Comparison of ENCODE assay signal across 15 cellular contexts in the genomic region with DNA sequence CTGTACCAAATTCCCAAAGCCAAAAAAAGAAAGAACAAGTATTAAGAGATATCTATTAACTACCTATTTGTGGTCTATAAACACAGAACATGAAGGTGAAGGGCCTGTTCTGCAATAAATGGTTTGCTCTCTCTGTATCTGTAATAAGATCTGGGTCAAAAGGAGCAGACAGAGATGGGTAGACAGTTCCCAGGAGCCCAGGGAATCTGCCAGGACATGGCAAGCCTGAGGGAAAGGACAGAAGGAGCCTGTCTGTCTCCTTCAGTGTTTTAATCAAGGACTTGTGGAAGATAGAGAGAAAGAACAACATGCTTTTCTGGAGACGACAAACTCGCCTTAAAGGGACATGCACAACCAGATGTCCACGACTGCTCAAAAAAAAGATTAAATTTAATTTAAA.
DNase-seq lines count a peak whose midpoint lies in the region; ATAC-seq and TF ChIP-seq lines count a peak whose summit lies in the region.
"Had no signal": no experiment of that assay in that cellular context is flagged by ENCODE, and none has a peak within 500 bp of the region (broad histone marks: within the 10 kb centered on the region; RNA-seq: fewer than 3 reads in every experiment).

No MANE protein-coding gene starts in this region.

- no peak overlapping the region for H3K4me3 ChIP-seq in trophoblast cell (ENCODE audit: low read depth, low read length)
- H3K4me3 ChIP-seq: Peyer's patch had no signal

- H3K9ac ChIP-seq in trophoblast cell (ENCODE audit: low read length) = no peak overlapping the region

- in situ Hi-C loops in G401 (cut with HindIII; ENCODE audit: low sequenced_read_pairs) = no loop called here

- H2AFZ ChIP-seq in trophoblast cell (ENCODE audit: insufficient read depth, low read length, poor library complexity) = no peak overlapping the region

- ATAC-seq in HG02678 (IDR thresholded peaks at IDR 0.05; ENCODE audit: unreplicated experiment) = no peak
- ATAC-seq: Right ventricle myocardium inferior had no signal

- H2BK12ac ChIP-seq in trophoblast cell (ENCODE audit: low read length) = no peak overlapping the region

- H3K27me3 Mint-ChIP-seq in HFFc6 (ENCODE audit: insufficient read depth) = no peaks in the 10 kb centered on the region; the same call in none of the 2 replicates
- H3K27me3 Mint-ChIP-seq: IgD-negative memory B cell had no signal

- no peak overlapping the region for H4K12ac ChIP-seq in trophoblast cell (ENCODE audit: low read depth, low read length)

- H3K27ac ChIP-seq in cingulate gyrus (ENCODE audit: low read depth, low read length) (peak overlapping the region; percentile 98), trophoblast cell (ENCODE audit: low read depth, low read length) (peak overlapping the region; percentile 74)
- H3K27ac ChIP-seq: HL-60, Peyer's patch had no signal

- no peak for TF ChIP-seq CTCF in HFFc6 (IDR thresholded peaks at IDR 0.05)

- H3K4ac ChIP-seq in trophoblast cell (ENCODE audit: low read depth, low read length) = no peak overlapping the region

- peaks cover 64% of the 10 kb centered on the region for H3K9me3 Mint-ChIP-seq in HFFc6

- no peak overlapping the region for H3K4me2 ChIP-seq in trophoblast cell (ENCODE audit: low read length)

- H3K79me1 ChIP-seq in trophoblast cell (ENCODE audit: low read length) = peaks cover 22% of the 10 kb centered on the region

- no peak overlapping the region for H4K8ac ChIP-seq in trophoblast cell (ENCODE audit: low read depth, low read length)

- H3K23ac ChIP-seq in trophoblast cell (ENCODE audit: low read length) = no peak overlapping the region

- no peak overlapping the region for H2AK5ac ChIP-seq in trophoblast cell (ENCODE audit: low read length)

- peaks cover 0 to 3% of the 10 kb centered on the region in 2 experiments for H3K36me3 ChIP-seq in trophoblast cell (ENCODE audit: control insufficient read depth in 1 of 2, insufficient read depth in 2 of 2, low read length in 2 of 2)
- H3K36me3 ChIP-seq: Peyer's patch had no signal

- peak; percentile 41 for DNase-seq in G401 (ENCODE audit: low spot score)
- peak; percentile 67 for DNase-seq in SK-N-DZ (ENCODE audit: low spot score)
- no peak for DNase-seq in trophoblast cell
- no peak for DNase-seq in KG1 (lab: John Stamatoyannopoulos, UW)
- DNase-seq in HFFc6 = no peak
- DNase-seq in OCI-M1 (lab: John Stamatoyannopoulos, UW) = no peak
- DNase-seq: NCI-H187, NCI-H510A, NCI-H774, Peyer's patch had no signal

- no peaks in the 10 kb centered on the region for H3K4me1 Mint-ChIP-seq in HFFc6 (ENCODE audit: low read depth)

- no peak overlapping the region for H3K14ac ChIP-seq in trophoblast cell (ENCODE audit: low read length)

- H3K79me2 ChIP-seq in trophoblast cell (ENCODE audit: control insufficient read depth, insufficient read depth, low read length, poor library complexity) = peaks cover 10% of the 10 kb centered on the region

- H3K18ac ChIP-seq in trophoblast cell (ENCODE audit: low read length) = no peak overlapping the region

- H3K27me3 ChIP-seq in trophoblast cell (ENCODE audit: insufficient read depth, low read length) = no peaks in the 10 kb centered on the region
- H3K27me3 ChIP-seq: Peyer's patch had no signal

- no peak overlapping the region for H4K91ac ChIP-seq in trophoblast cell (ENCODE audit: low read depth, low read length)

- no CpG with 5 or more reads among the region's 3 CpGs for WGBS in trophoblast cell (ENCODE audit: extremely low coverage, insufficient coverage, insufficient read length)

- H3K4me1 ChIP-seq in trophoblast cell (ENCODE audit: control insufficient read depth in 1 of 2, insufficient read depth in 2 of 2, low read length in 2 of 2) = peaks cover 24 to 34% of the 10 kb centered on the region in 2 experiments

- peak overlapping the region; percentile 98 for H2BK120ac ChIP-seq in trophoblast cell (ENCODE audit: insufficient read depth, low read length, poor library complexity)

- H3K27ac Mint-ChIP-seq in HFFc6 = no peak overlapping the region

- H3K36me3 Mint-ChIP-seq in HFFc6 (ENCODE audit: low read depth) = 0 out of 2 replicates have a peak, but pooled peaks cover 4% of the 10 kb centered on the region

- no peak overlapping the region for H3K4me3 Mint-ChIP-seq in HFFc6
- H3K4me3 Mint-ChIP-seq: IgD-negative memory B cell had no signal

- H2BK5ac ChIP-seq in trophoblast cell (ENCODE audit: low read depth, low read length, poor library complexity) = peak overlapping the region; percentile 92

- H3K9me3 ChIP-seq in trophoblast cell (ENCODE audit: insufficient read depth, low read depth, low read length) = no peaks in the 10 kb centered on the region
- H3K9me3 ChIP-seq: Peyer's patch had no signal

Comparison
In these comparisons a context has a peak if more than half of its experiments do, and no peak if none do; other contexts are left out.
1. DNase-seq: peak in G401 (single experiment) and SK-N-DZ (single experiment); none in trophoblast cell (0 of 2), KG1 (single experiment), HFFc6 (single experiment) and OCI-M1 (single experiment).